In genomic region chr2:73701968-73702665, GRCh38 we compare ENCODE assay signal across 1 cellular context.
TF ChIP-seq lines count a peak whose summit lies in the region.

No MANE protein-coding gene starts in this region.

TF ChIP-seq in liver, 16 proteins besides CTCF, POLR2A, EP300 and RAD21 (continued from another document):
- TF ChIP-seq, protein P1, sequence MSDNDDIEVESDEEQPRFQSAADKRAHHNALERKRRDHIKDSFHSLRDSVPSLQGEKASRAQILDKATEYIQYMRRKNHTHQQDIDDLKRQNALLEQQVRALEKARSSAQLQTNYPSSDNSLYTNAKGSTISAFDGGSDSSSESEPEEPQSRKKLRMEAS (IDR thresholded peaks at IDR 0.05): peak; percentile 52
- TF ChIP-seq, protein P2, sequence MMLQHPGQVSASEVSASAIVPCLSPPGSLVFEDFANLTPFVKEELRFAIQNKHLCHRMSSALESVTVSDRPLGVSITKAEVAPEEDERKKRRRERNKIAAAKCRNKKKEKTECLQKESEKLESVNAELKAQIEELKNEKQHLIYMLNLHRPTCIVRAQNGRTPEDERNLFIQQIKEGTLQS (IDR thresholded peaks at IDR 0.05): no peak
- no peak for TF ChIP-seq FOXA1 (IDR thresholded peaks at IDR 0.05)
- TF ChIP-seq, protein P3, sequence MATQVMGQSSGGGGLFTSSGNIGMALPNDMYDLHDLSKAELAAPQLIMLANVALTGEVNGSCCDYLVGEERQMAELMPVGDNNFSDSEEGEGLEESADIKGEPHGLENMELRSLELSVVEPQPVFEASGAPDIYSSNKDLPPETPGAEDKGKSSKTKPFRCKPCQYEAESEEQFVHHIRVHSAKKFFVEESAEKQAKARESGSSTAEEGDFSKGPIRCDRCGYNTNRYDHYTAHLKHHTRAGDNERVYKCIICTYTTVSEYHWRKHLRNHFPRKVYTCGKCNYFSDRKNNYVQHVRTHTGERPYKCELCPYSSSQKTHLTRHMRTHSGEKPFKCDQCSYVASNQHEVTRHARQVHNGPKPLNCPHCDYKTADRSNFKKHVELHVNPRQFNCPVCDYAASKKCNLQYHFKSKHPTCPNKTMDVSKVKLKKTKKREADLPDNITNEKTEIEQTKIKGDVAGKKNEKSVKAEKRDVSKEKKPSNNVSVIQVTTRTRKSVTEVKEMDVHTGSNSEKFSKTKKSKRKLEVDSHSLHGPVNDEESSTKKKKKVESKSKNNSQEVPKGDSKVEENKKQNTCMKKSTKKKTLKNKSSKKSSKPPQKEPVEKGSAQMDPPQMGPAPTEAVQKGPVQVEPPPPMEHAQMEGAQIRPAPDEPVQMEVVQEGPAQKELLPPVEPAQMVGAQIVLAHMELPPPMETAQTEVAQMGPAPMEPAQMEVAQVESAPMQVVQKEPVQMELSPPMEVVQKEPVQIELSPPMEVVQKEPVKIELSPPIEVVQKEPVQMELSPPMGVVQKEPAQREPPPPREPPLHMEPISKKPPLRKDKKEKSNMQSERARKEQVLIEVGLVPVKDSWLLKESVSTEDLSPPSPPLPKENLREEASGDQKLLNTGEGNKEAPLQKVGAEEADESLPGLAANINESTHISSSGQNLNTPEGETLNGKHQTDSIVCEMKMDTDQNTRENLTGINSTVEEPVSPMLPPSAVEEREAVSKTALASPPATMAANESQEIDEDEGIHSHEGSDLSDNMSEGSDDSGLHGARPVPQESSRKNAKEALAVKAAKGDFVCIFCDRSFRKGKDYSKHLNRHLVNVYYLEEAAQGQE (IDR thresholded peaks at IDR 0.05): no peak
- TF ChIP-seq JUND (IDR thresholded peaks at IDR 0.05): no peak
- peak in 1 of 2 donors; percentile 9 for TF ChIP-seq GABPA (IDR thresholded peaks at IDR 0.05 in 1 of 2, conservative IDR thresholded peaks at IDR 0.05 in 1 of 2)
- TF ChIP-seq NR2F2 (IDR thresholded peaks at IDR 0.05): no peak
- peak; percentile 66 to 70 for TF ChIP-seq RXRA (IDR thresholded peaks at IDR 0.05)
- no peak for TF ChIP-seq EGR1 (IDR thresholded peaks at IDR 0.05; ENCODE audit: low read depth in 2 of 2)
- peak; percentile 67 to 73 for TF ChIP-seq HNF4A (conservative IDR thresholded peaks at IDR 0.05)
- TF ChIP-seq SP1 (IDR thresholded peaks at IDR 0.05): peak; percentile 82
- TF ChIP-seq TAF1 (conservative IDR thresholded peaks at IDR 0.05): no peak
- peak; percentile 19 for TF ChIP-seq HNF4G (IDR thresholded peaks at IDR 0.05)
